ENCODE assay signal across 1 cellular context in genomic region chr6:125994659-125995488, GRCh38.
TF ChIP-seq lines count a peak whose summit lies in the region.

No MANE protein-coding gene starts in this region.

TF ChIP-seq in HEK293, 187 proteins besides CTCF, POLR2A, EP300 and RAD21 (continued from another document):
- no peak for TF ChIP-seq REST (tag by site-specific recombination; IDR thresholded peaks at IDR 0.05)
- TF ChIP-seq MEIS1 (CRISPR knock-in tag; IDR thresholded peaks at IDR 0.05; ENCODE audit: borderline replicate concordance), result no peak
- TF ChIP-seq ZNF175 (tag by site-specific recombination; IDR thresholded peaks at IDR 0.05), result no peak
- no peak for TF ChIP-seq ZNF548 (tag by site-specific recombination; IDR thresholded peaks at IDR 0.05)
- TF ChIP-seq SETDB1 (IDR thresholded peaks at IDR 0.05; ENCODE audit: insufficient read length, low read length), result no peak
- no peak for TF ChIP-seq ZFP37 (tag by site-specific recombination; IDR thresholded peaks at IDR 0.05)
- no peak for TF ChIP-seq ZBTB21 (tag by site-specific recombination; IDR thresholded peaks at IDR 0.05)
- no peak for TF ChIP-seq ZNF776 (tag by site-specific recombination; IDR thresholded peaks at IDR 0.05; ENCODE audit: borderline replicate concordance)
- TF ChIP-seq, protein P1, sequence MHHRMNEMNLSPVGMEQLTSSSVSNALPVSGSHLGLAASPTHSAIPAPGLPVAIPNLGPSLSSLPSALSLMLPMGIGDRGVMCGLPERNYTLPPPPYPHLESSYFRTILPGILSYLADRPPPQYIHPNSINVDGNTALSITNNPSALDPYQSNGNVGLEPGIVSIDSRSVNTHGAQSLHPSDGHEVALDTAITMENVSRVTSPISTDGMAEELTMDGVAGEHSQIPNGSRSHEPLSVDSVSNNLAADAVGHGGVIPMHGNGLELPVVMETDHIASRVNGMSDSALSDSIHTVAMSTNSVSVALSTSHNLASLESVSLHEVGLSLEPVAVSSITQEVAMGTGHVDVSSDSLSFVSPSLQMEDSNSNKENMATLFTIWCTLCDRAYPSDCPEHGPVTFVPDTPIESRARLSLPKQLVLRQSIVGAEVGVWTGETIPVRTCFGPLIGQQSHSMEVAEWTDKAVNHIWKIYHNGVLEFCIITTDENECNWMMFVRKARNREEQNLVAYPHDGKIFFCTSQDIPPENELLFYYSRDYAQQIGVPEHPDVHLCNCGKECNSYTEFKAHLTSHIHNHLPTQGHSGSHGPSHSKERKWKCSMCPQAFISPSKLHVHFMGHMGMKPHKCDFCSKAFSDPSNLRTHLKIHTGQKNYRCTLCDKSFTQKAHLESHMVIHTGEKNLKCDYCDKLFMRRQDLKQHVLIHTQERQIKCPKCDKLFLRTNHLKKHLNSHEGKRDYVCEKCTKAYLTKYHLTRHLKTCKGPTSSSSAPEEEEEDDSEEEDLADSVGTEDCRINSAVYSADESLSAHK (tag by site-specific recombination; IDR thresholded peaks at IDR 0.05), result peak; percentile 49; the same call in 1 of the 2 replicates
- TF ChIP-seq ZNF184 (tag by site-specific recombination; IDR thresholded peaks at IDR 0.05), result 0 out of 2 replicates have a peak, but pooled peaks have one; percentile 41
